Comparison of ENCODE assay signal across 29 cellular contexts in the genomic region with DNA sequence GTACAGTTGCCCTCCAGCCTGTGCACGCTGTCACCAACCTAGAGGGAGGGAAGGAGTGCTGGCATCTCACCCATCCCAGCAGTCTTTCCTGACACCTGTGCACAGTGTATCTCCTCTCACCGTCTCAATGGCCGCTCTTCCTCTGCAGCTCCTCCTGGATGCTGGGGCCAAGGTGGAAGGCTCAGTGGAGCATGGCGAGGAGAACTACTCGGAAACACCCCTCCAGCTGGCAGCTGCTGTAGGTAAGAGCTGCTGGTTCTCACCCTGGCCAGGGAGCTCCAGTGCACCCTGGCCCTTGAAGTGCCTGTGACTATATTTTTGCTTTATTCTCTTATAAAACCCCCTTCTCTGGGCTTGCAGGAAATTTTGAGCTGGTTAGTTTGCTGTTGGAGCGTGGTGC.
"Had no signal": no experiment of that assay in that cellular context is flagged by ENCODE, and none has a peak within 500 bp of the region (broad histone marks: within the 10 kb centered on the region; RNA-seq: fewer than 3 reads in every experiment).

No MANE protein-coding gene starts in this region.

- H3K27ac ChIP-seq: ovary, parathyroid adenoma, psoas muscle, right lobe of liver, sigmoid colon, stomach, thoracic aorta, tibial artery, transverse colon, upper lobe of right lung, uterus had no signal

- H3K27ac Mint-ChIP-seq: natural killer cell treated with Interleukin-12 subunit alpha and Interleukin-12 subunit beta and Interleukin-15 and Interleukin-18, amount 100 ng/mL, for 72 hours; nephron progenitor cell; progenitor cell of endocrine pancreas; stimulated activated naive B cell treated with anti-CD40 and anti-IgM and Interleukin-4, amounts not matched to agents 10 μg/mL and 1 μg/mL and 100 μg/mL, for 72 hours; stimulated activated naive CD8-positive, alpha-beta T cell treated with anti-CD3 and anti-CD28 coated beads, Interleukin-15, Interleukin-2, amounts not matched to agents 100 ng/mL and 50 ng/mL, for 24 hours; type B pancreatic cell had no signal

- H3K27me3 ChIP-seq: ovary, right lobe of liver, sigmoid colon, transverse colon, upper lobe of right lung, uterus had no signal

- H3K9me3 ChIP-seq: ovary, psoas muscle, right lobe of liver, sigmoid colon, stomach, thoracic aorta, tibial artery, transverse colon, upper lobe of right lung, uterus had no signal

- H3K36me3 ChIP-seq: ovary, right lobe of liver, sigmoid colon, stomach, thoracic aorta, transverse colon, upper lobe of right lung, uterus had no signal

- H3K4me1 ChIP-seq: parathyroid adenoma, psoas muscle, right lobe of liver, sigmoid colon, stomach, tibial artery, transverse colon, upper lobe of right lung, uterus had no signal

- DNase-seq: nephron progenitor cell; occipital lobe; ovary; posterior cingulate gyrus; psoas muscle; right cardiac atrium; right lobe of liver; sigmoid colon; small intestine; stimulated activated CD4-positive, alpha-beta T cell treated with anti-CD3 and anti-CD28 coated beads, Interleukin-15, amount 100 ng/mL, for 24 hours; stimulated activated CD4-positive, alpha-beta T cell treated with anti-CD3 and anti-CD28 coated beads, Interleukin-2, amount 100 ng/mL, for 24 hours; stimulated activated CD4-positive, alpha-beta T cell treated with anti-CD3 and anti-CD28 coated beads, Interleukin-2, amount 100 ng/mL, for 48 hours; stimulated activated CD4-positive, alpha-beta T cell treated with anti-CD3 and anti-CD28 coated beads, Interleukin-4, amount 100 ng/mL, for 24 hours; stimulated activated naive B cell treated with anti-CD40 and anti-IgM and Interleukin-4, amounts not matched to agents 10 μg/mL and 1 μg/mL and 100 μg/mL, for 72 hours; stimulated activated naive CD4-positive, alpha-beta T cell treated with Interleukin-2 at 50 U/mL for 16 hours; stomach; tibial artery; transverse colon; upper lobe of right lung; uterus had no signal

- H3K9me3 Mint-ChIP-seq: naive thymus-derived CD8-positive, alpha-beta T cell; natural killer cell treated with Interleukin-12 subunit alpha and Interleukin-12 subunit beta and Interleukin-15 and Interleukin-18, amount 100 ng/mL, for 72 hours; nephron progenitor cell; neural crest cell; stimulated activated effector memory CD8-positive, alpha-beta T cell treated with anti-CD3 and anti-CD28 coated beads, Interleukin-12 subunit alpha, Interleukin-12 subunit beta, amount 100 ng/mL, for 72 hours; stimulated activated naive B cell treated with anti-CD40 and anti-IgM and Interleukin-4, amounts not matched to agents 10 μg/mL and 1 μg/mL and 100 μg/mL, for 72 hours; stimulated activated naive CD8-positive, alpha-beta T cell treated with anti-CD3 and anti-CD28 coated beads, Interleukin-15, Interleukin-2, amounts not matched to agents 100 ng/mL and 50 ng/mL, for 24 hours; type B pancreatic cell had no signal

- H3K36me3 Mint-ChIP-seq: natural killer cell treated with Interleukin-12 subunit alpha and Interleukin-12 subunit beta and Interleukin-15 and Interleukin-18, amount 100 ng/mL, for 72 hours; stimulated activated effector memory CD8-positive, alpha-beta T cell treated with anti-CD3 and anti-CD28 coated beads, Interleukin-12 subunit alpha, Interleukin-12 subunit beta, amount 100 ng/mL, for 72 hours; stimulated activated naive B cell treated with anti-CD40 and anti-IgM and Interleukin-4, amounts not matched to agents 10 μg/mL and 1 μg/mL and 100 μg/mL, for 72 hours had no signal

- H3K4me3 ChIP-seq: ovary, psoas muscle, right lobe of liver, sigmoid colon, stomach, thoracic aorta, tibial artery, transverse colon, upper lobe of right lung, uterus had no signal

- ATAC-seq: naive thymus-derived CD8-positive, alpha-beta T cell; psoas muscle; right cardiac atrium; right lobe of liver; stimulated activated effector memory CD8-positive, alpha-beta T cell treated with anti-CD3 and anti-CD28 coated beads, Interleukin-12 subunit alpha, Interleukin-12 subunit beta, amount 100 ng/mL, for 72 hours; stimulated activated naive B cell treated with anti-CD40 and anti-IgM and Interleukin-4, amounts not matched to agents 10 μg/mL and 1 μg/mL and 100 μg/mL, for 72 hours; upper lobe of right lung had no signal
